9 cellular contexts compared by ENCODE assay signal in genomic region chr5:15499528-15500325, GRCh38. TPM values are rescaled to one million over a fixed set of nuclear protein-coding genes. Genes with fewer than 3 reads are reported as not detected.
A peak's percentile ranks its signal among the peaks of the same experiment; 100 is the strongest.
DNase-seq lines count a peak whose midpoint lies in the region; ATAC-seq and TF ChIP-seq lines count a peak whose summit lies in the region.
"Had no signal": no experiment of that assay in that cellular context is flagged by ENCODE, and none has a peak within 500 bp of the region (broad histone marks: within the 10 kb centered on the region; RNA-seq: fewer than 3 reads in every experiment).

Gene FBXL7, plus strand, starts transcription at chr5:15500180.

- peak within 1 kb of the TSS; percentile 39 for H3K18ac ChIP-seq in mesendoderm (ENCODE audit: low read length)

- no peaks in the 10 kb centered on the region for H3K9me3 ChIP-seq in upper lobe of left lung

- TF ChIP-seq CTCF in epithelial cell of proximal tubule (conservative IDR thresholded peaks at IDR 0.05; ENCODE audit: low read depth, low read length) (no peak), upper lobe of left lung (IDR thresholded peaks at IDR 0.05) (peak in 3 of 6 experiments; percentile 18 to 43 (median 25))

- H3K36me3 ChIP-seq in mesendoderm (ENCODE audit: control insufficient read depth, insufficient read depth, low read length) (no peaks in the 10 kb centered on the region), upper lobe of left lung (no peaks in the 10 kb centered on the region)

- H3K4me1 ChIP-seq in mesendoderm (ENCODE audit: control insufficient read depth, low read depth, low read length) (peaks cover 3% of the 10 kb centered on the region), upper lobe of left lung (peaks cover 0 to 15% (median 3%) of the 10 kb centered on the region in 4 donors)

- peak within 1 kb of the TSS; percentile 64 for H2BK120ac ChIP-seq in mesendoderm (ENCODE audit: low read depth, low read length)

- TF ChIP-seq EP300 in upper lobe of left lung (IDR thresholded peaks at IDR 0.05): no peak

- H3K27me3 Mint-ChIP-seq in activated T-cell treated with anti-CD3 and anti-CD28 coated beads, Interleukin-2, amount 50 U/mL, for 4 hours (ENCODE audit: low read depth): peaks cover 37% of the 10 kb centered on the region

- peaks cover 14% of the 10 kb centered on the region for H3K79me2 ChIP-seq in mesendoderm (ENCODE audit: control insufficient read depth, insufficient read depth, low read length)

- no peaks in the 10 kb centered on the region for H3K36me3 Mint-ChIP-seq in activated T-cell treated with anti-CD3 and anti-CD28 coated beads, Interleukin-2, amount 50 U/mL, for 4 hours (ENCODE audit: insufficient read depth)
- H3K36me3 Mint-ChIP-seq: CD4-positive, CD25-positive, alpha-beta regulatory T cell had no signal

- DNase-seq in NCI-H2196 (lab: John Stamatoyannopoulos, UW; ENCODE audit: unreplicated experiment) (peak; percentile 9), NCI-H2196 treated with DMSO at 0.1 percent for 48 hours (lab: John Stamatoyannopoulos, UW; ENCODE audit: unreplicated experiment) (no peak), NCI-H69 (lab: John Stamatoyannopoulos, UW) (peak; percentile 80), epithelial cell of proximal tubule (ENCODE audit: low read depth) (no peak), mesendoderm (peak; percentile 88), upper lobe of left lung (peak; percentile 72 to 94)
- no peak for DNase-seq in activated T-cell treated with anti-CD3 and anti-CD28 coated beads, Interleukin-2, amount 50 U/mL, for 4 hours
- DNase-seq in activated CD4-positive, alpha-beta T cell treated with anti-CD3 and anti-CD28 coated beads for 1 hour: no peak
- DNase-seq: CD4-positive, CD25-positive, alpha-beta regulatory T cell had no signal

- no peak within 1 kb of the TSS for H3K23ac ChIP-seq in mesendoderm (ENCODE audit: low read length)

- peak within 1 kb of the TSS; percentile 79 for H3K27ac ChIP-seq in mesendoderm (ENCODE audit: low read depth, low read length)
- peak within 1 kb of the TSS; percentile 79 to 89 (median 88) for H3K27ac ChIP-seq in upper lobe of left lung

- peak within 1 kb of the TSS; percentile 62 for H3K4ac ChIP-seq in mesendoderm (ENCODE audit: low read depth, low read length)

- H4K5ac ChIP-seq in mesendoderm (ENCODE audit: low read length): no peak within 1 kb of the TSS

- H3K4me3 ChIP-seq in epithelial cell of proximal tubule (ENCODE audit: low read depth, low read length) (peak within 1 kb of the TSS; percentile 71), mesendoderm (ENCODE audit: low read length) (peak within 1 kb of the TSS; percentile 92), upper lobe of left lung (peak within 1 kb of the TSS; percentile 67 to 74 (median 72))

- no peak within 1 kb of the TSS for H3K4me3 Mint-ChIP-seq in activated T-cell treated with anti-CD3 and anti-CD28 coated beads, Interleukin-2, amount 50 U/mL, for 4 hours
- H3K4me3 Mint-ChIP-seq: CD4-positive, CD25-positive, alpha-beta regulatory T cell had no signal

- peaks cover 6% of the 10 kb centered on the region for H3K9me3 Mint-ChIP-seq in activated T-cell treated with anti-CD3 and anti-CD28 coated beads, Interleukin-2, amount 50 U/mL, for 4 hours

- ATAC-seq in upper lobe of left lung (ENCODE audit: low FRiP score in 2 of 2): peak; percentile 82 to 87
- ATAC-seq in activated T-cell treated with anti-CD3 and anti-CD28 coated beads, Interleukin-2, amount 50 U/mL, for 4 hours: no peak

- peak within 1 kb of the TSS; percentile 87 for H3K9ac ChIP-seq in mesendoderm (ENCODE audit: low read length)

- peak in 3 of 4 donors; percentile 20 to 47 (median 46) for TF ChIP-seq POLR2A in upper lobe of left lung (IDR thresholded peaks at IDR 0.05)

- WGBS in mesendoderm (ENCODE audit: extremely low coverage, insufficient coverage, low lambda C conversion rate): no CpG with 5 or more reads among the region's 61 CpGs
- WGBS in upper lobe of left lung, 2 donors: 1 to 9% methylated on average over 12 to 29 of the region's 61 CpGs

- H3K27me3 ChIP-seq in mesendoderm (ENCODE audit: insufficient read depth, low read length, poor library complexity) (no peaks in the 10 kb centered on the region), upper lobe of left lung (no peaks in the 10 kb centered on the region)

- H3K4me1 Mint-ChIP-seq in activated T-cell treated with anti-CD3 and anti-CD28 coated beads, Interleukin-2, amount 50 U/mL, for 4 hours (ENCODE audit: low read depth): no peaks in the 10 kb centered on the region
- H3K4me1 Mint-ChIP-seq: CD4-positive, CD25-positive, alpha-beta regulatory T cell had no signal

- peaks cover 11% of the 10 kb centered on the region for H3K79me1 ChIP-seq in mesendoderm (ENCODE audit: low read length)

- peak within 1 kb of the TSS; percentile 100 for H3K4me2 ChIP-seq in mesendoderm (ENCODE audit: low read length)

- H3K56ac ChIP-seq in mesendoderm (ENCODE audit: low read length): peak within 1 kb of the TSS; percentile 83

- peak within 1 kb of the TSS; percentile 98 for H4K8ac ChIP-seq in mesendoderm (ENCODE audit: low read depth, low read length)

- H2BK5ac ChIP-seq in mesendoderm (ENCODE audit: low read length): peak within 1 kb of the TSS; percentile 76

- H2AK5ac ChIP-seq in mesendoderm (ENCODE audit: low read length): no peak within 1 kb of the TSS

- H2BK15ac ChIP-seq in mesendoderm (replicated peaks; ENCODE audit: low read depth): peak within 1 kb of the TSS; percentile 79

RNA-seq across cellular contexts. Expression of gene FBXL7, which starts in this region (rescaled TPM):
- 4.7 and 5.6 TPM in 2 replicates for total RNA-seq in epithelial cell of proximal tubule
- 11.1 TPM for polyA plus RNA-seq in mesendoderm (2013, experiment 1 of 2)
- polyA plus RNA-seq in mesendoderm (2013, experiment 2 of 2): 10.9 TPM
- total RNA-seq in upper lobe of left lung: 10 to 100 TPM in 1 of 6 donors, 1 to 10 TPM in 5; 4.9 to 13.6 (median 6.9) TPM
- total RNA-seq in activated T-cell treated with anti-CD3 and anti-CD28 coated beads, Interleukin-2, amount 50 U/mL, for 4 hours: not detected
- total RNA-seq: CD4-positive, CD25-positive, alpha-beta regulatory T cell had no signal
- polyA plus RNA-seq: CD4-positive, CD25-positive, alpha-beta regulatory T cell had no signal

Comparison
In these comparisons a context has a peak if more than half of its experiments do, and no peak if none do; other contexts are left out.
1. DNase-seq: peak in NCI-H2196 (single experiment), NCI-H69 (single experiment), mesendoderm (single experiment) and upper lobe of left lung (2 of 2); none in NCI-H2196 treated with DMSO at 0.1 percent for 48 hours (single experiment), epithelial cell of proximal tubule (single experiment), activated T-cell treated with anti-CD3 and anti-CD28 coated beads, Interleukin-2, amount 50 U/mL, for 4 hours (single experiment) and activated CD4-positive, alpha-beta T cell treated with anti-CD3 and anti-CD28 coated beads for 1 hour (single experiment).
2. ATAC-seq: peak in upper lobe of left lung (2 of 2); none in activated T-cell treated with anti-CD3 and anti-CD28 coated beads, Interleukin-2, amount 50 U/mL, for 4 hours (0 of 2).
3. Peak in every context shown above with its lines, with median percentiles within 50 percentile points of each other: H3K4me3 ChIP-seq.